16 cellular contexts compared by ENCODE assay signal in genomic region chr20:61957961-61958715, GRCh38.
"Had no signal": no experiment of that assay in that cellular context is flagged by ENCODE, and none has a peak within 500 bp of the region (broad histone marks: within the 10 kb centered on the region; RNA-seq: fewer than 3 reads in every experiment).

No MANE protein-coding gene starts in this region.

- H3K9me3 ChIP-seq: transverse colon had no signal

- H3K4me1 ChIP-seq: parathyroid adenoma had no signal

- ATAC-seq: activated T-helper 17 cell treated with anti-CD3 and anti-CD28 coated beads, Interleukin-2, amount 50 U/mL, for 72 hours; effector memory CD8-positive, alpha-beta T cell; naive thymus-derived CD8-positive, alpha-beta T cell; sciatic nerve had no signal

- H3K79me2 ChIP-seq: parathyroid adenoma had no signal

- H3K27me3 ChIP-seq: cardiac muscle cell had no signal

- H2AFZ ChIP-seq: parathyroid adenoma had no signal

- H3K36me3 ChIP-seq: cardiac muscle cell, transverse colon had no signal

- H3K27ac ChIP-seq: cardiac muscle cell, parathyroid adenoma, transverse colon had no signal

- H3K4me3 ChIP-seq: cardiac muscle cell, transverse colon had no signal

- H3K9ac ChIP-seq: parathyroid adenoma had no signal

- DNase-seq: activated B cell treated with CpG ODN at 0.5 μM for 24 hours; activated CD4-positive, alpha-beta T cell treated with anti-CD3 and anti-CD28 coated beads, Interleukin-2, amount 10 ng/mL, durations not matched to agents 7 days and 5 days; activated naive CD4-positive, alpha-beta T cell treated with anti-CD3 and anti-CD28 coated beads, Interleukin-2, amount 50 U/mL, for 16 hours; amniotic stem cell; effector memory CD8-positive, alpha-beta T cell; immature natural killer cell; mesendoderm; stimulated activated naive CD4-positive, alpha-beta T cell treated with Interleukin-2 at 50 U/mL for 16 hours; T-helper 1 cell; T-helper 9 cell; transverse colon had no signal
